ENCODE assay signal across 8 cellular contexts in genomic region chr1:226625832-226626576, GRCh38.
DNase-seq lines count a peak whose midpoint lies in the region; ATAC-seq and TF ChIP-seq lines count a peak whose summit lies in the region.

No MANE protein-coding gene starts in this region.

- ATAC-seq in GM19395 (IDR thresholded peaks at IDR 0.05; ENCODE audit: unreplicated experiment) (peak; percentile 37), HG02870 (IDR thresholded peaks at IDR 0.05; ENCODE audit: unreplicated experiment) (peak; percentile 16)

- H3K9me3 ChIP-seq in ascending aorta (peaks cover 0 to 9% of the 10 kb centered on the region in 2 donors), sigmoid colon (peaks cover 0 to 5% (median 2%) of the 10 kb centered on the region in 4 donors)

- WGBS in sigmoid colon, 2 donors = 79 to 92% methylated on average over 10 of the region's 10 CpGs

- H3K36me3 ChIP-seq in ascending aorta = no peaks in the 10 kb centered on the region
- H3K36me3 ChIP-seq in sigmoid colon = peaks cover 0 to 8% (median 3%) of the 10 kb centered on the region in 4 donors

- H3K27ac ChIP-seq in ascending aorta (peak overlapping the region in 1 of 2 donors; percentile 52), sigmoid colon (peak overlapping the region in 3 of 4 donors; percentile 44 to 85 (median 65))

- intact Hi-C loops in ascending aorta (cut with DNase I) = loop anchor here (2.0 kb wide), 1 partner anchor 113 kb away; the partner anchor contains the start of gene ITPKB
- intact Hi-C loops in sigmoid colon (cut with DNase I) = loop anchor here (2.0 kb wide), 1 partner anchor 203 kb away; no protein-coding TSS in a partner anchor

- DNase-seq in ascending aorta (ENCODE audit: low spot score in 2 of 2) (peak; percentile 3 to 55), sigmoid colon (peak; percentile 63), dedifferentiated amniotic fluid mesenchymal stem cell (ENCODE audit: extremely low spot score) (no peak), SW 1271 (lab: John Stamatoyannopoulos, UW) (no peak), NCI-H1048 (lab: John Stamatoyannopoulos, UW) (no peak), A172 (ENCODE audit: low spot score) (no peak)

- no peak for TF ChIP-seq CTCF in ascending aorta (IDR thresholded peaks at IDR 0.05)
- no peak for TF ChIP-seq CTCF in sigmoid colon (IDR thresholded peaks at IDR 0.05)

- no peaks in the 10 kb centered on the region for H3K27me3 ChIP-seq in ascending aorta
- no peaks in the 10 kb centered on the region for H3K27me3 ChIP-seq in sigmoid colon

- peak overlapping the region in 1 of 2 donors; percentile 9 for H3K4me3 ChIP-seq in ascending aorta
- H3K4me3 ChIP-seq in sigmoid colon = no peak overlapping the region

- no peak for TF ChIP-seq POLR2A in sigmoid colon (IDR thresholded peaks at IDR 0.05)

- TF ChIP-seq EP300 in sigmoid colon (IDR thresholded peaks at IDR 0.05) = no peak

- H3K4me1 ChIP-seq in ascending aorta = peaks cover 0 to 4% of the 10 kb centered on the region in 2 donors
- peaks cover 0 to 36% (median 22%) of the 10 kb centered on the region in 4 donors for H3K4me1 ChIP-seq in sigmoid colon

Comparison
In these comparisons a context has a peak if more than half of its experiments do, and no peak if none do; other contexts are left out.
1. DNase-seq: peak in ascending aorta (2 of 2) and sigmoid colon (single experiment); none in dedifferentiated amniotic fluid mesenchymal stem cell (single experiment), SW 1271 (0 of 2), NCI-H1048 (single experiment) and A172 (single experiment).